ENCODE assay signal across 19 cellular contexts in genomic region chr9:7336356-7337075, GRCh38.
DNase-seq lines count a peak whose midpoint lies in the region; ATAC-seq and TF ChIP-seq lines count a peak whose summit lies in the region.
"Had no signal": no experiment of that assay in that cellular context is flagged by ENCODE, and none has a peak within 500 bp of the region (broad histone marks: within the 10 kb centered on the region; RNA-seq: fewer than 3 reads in every experiment).

No MANE protein-coding gene starts in this region.

- H3K27ac ChIP-seq in neural cell (ENCODE audit: low read length): peak overlapping the region; percentile 53
- no peak overlapping the region for H3K27ac ChIP-seq in WERI-Rb-1
- peak overlapping the region in 1 of 4 donors; percentile 19 for H3K27ac ChIP-seq in transverse colon
- H3K27ac ChIP-seq: A549, esophagus muscularis mucosa, parathyroid adenoma, spleen had no signal

- H3K4me1 ChIP-seq in transverse colon: peaks cover 0 to 5% (median 0%) of the 10 kb centered on the region in 4 donors
- H3K4me1 ChIP-seq: A549, esophagus muscularis mucosa, parathyroid adenoma, spleen had no signal

- H3K9ac ChIP-seq in neural cell (ENCODE audit: low read length): no peak overlapping the region
- H3K9ac ChIP-seq: parathyroid adenoma had no signal

- H3K9me3 ChIP-seq in neural cell (ENCODE audit: low read length) (no peaks in the 10 kb centered on the region), WERI-Rb-1 (ENCODE audit: severe bottlenecking) (no peaks in the 10 kb centered on the region), transverse colon (no peaks in the 10 kb centered on the region)
- H3K9me3 ChIP-seq: A549, esophagus muscularis mucosa, spleen had no signal

- TF ChIP-seq EP300 in neural cell (conservative IDR thresholded peaks at IDR 0.05; ENCODE audit: poor library complexity, severe bottlenecking) (peak; percentile 85), transverse colon (IDR thresholded peaks at IDR 0.05; ENCODE audit: low read depth) (no peak)

- H2AFZ ChIP-seq in neural cell (ENCODE audit: low read depth, low read length): no peak overlapping the region
- H2AFZ ChIP-seq: parathyroid adenoma had no signal

- H3K9me2 ChIP-seq in neural cell (ENCODE audit: insufficient read depth, low read length): no peaks in the 10 kb centered on the region

- no peak for TF ChIP-seq POLR2A in transverse colon (IDR thresholded peaks at IDR 0.05)

- TF ChIP-seq CTCF in choroid plexus epithelial cell (conservative IDR thresholded peaks at IDR 0.05; ENCODE audit: low read depth, low read length) (no peak), neural cell (IDR thresholded peaks at IDR 0.05; ENCODE audit: poor library complexity, severe bottlenecking) (no peak), WERI-Rb-1 (IDR thresholded peaks at IDR 0.05; ENCODE audit: low read depth, low read length) (no peak), transverse colon (IDR thresholded peaks at IDR 0.05) (no peak)

- no peak for TF ChIP-seq RAD21 in neural cell (conservative IDR thresholded peaks at IDR 0.05)

- H3K4me2 ChIP-seq in neural cell (ENCODE audit: low read length): no peak overlapping the region
- H3K4me2 ChIP-seq: A549 had no signal

- H3K79me2 ChIP-seq in neural cell (replicated peaks; ENCODE audit: insufficient read depth, low read length): no peaks in the 10 kb centered on the region
- H3K79me2 ChIP-seq: parathyroid adenoma had no signal

- H3K27me3 ChIP-seq in neural cell (ENCODE audit: insufficient read depth, low read depth, low read length) (no peaks in the 10 kb centered on the region), WERI-Rb-1 (ENCODE audit: insufficient read depth, low read depth, severe bottlenecking) (no peaks in the 10 kb centered on the region), transverse colon (no peaks in the 10 kb centered on the region)
- H3K27me3 ChIP-seq: esophagus muscularis mucosa, spleen had no signal

- H3K36me3 ChIP-seq in neural cell (ENCODE audit: insufficient read depth, low read length) (no peaks in the 10 kb centered on the region), WERI-Rb-1 (no peaks in the 10 kb centered on the region), transverse colon (no peaks in the 10 kb centered on the region)
- H3K36me3 ChIP-seq: esophagus muscularis mucosa, spleen had no signal

- ATAC-seq in HG03196 (IDR thresholded peaks at IDR 0.05; ENCODE audit: unreplicated experiment): no peak
- ATAC-seq: A549 had no signal

- H3K4me3 ChIP-seq in choroid plexus epithelial cell (ENCODE audit: low read depth, low read length) (no peak overlapping the region), neural cell (ENCODE audit: low read length) (no peak overlapping the region), WERI-Rb-1 (ENCODE audit: low read depth, low read length) (no peak overlapping the region), transverse colon (no peak overlapping the region)
- H3K4me3 ChIP-seq: A549, esophagus muscularis mucosa, spleen had no signal

- H3F3A ChIP-seq in neural cell (ENCODE audit: insufficient read depth, low read length, poor library complexity, severe bottlenecking): no peaks in the 10 kb centered on the region

- WGBS in transverse colon (ENCODE audit: low coverage in 1 of 2), 2 donors: 22 to 64% methylated on average over 1 to 2 of the region's 2 CpGs

- DNase-seq in NCI-H1417 (lab: John Stamatoyannopoulos, UW) (peak in 2 of 3 experiments; percentile 20 to 98), NCI-H1417 treated with DMSO at 0.1 percent for 48 hours (lab: John Stamatoyannopoulos, UW) (no peak), NCI-H2227 (lab: John Stamatoyannopoulos, UW; ENCODE audit: unreplicated experiment) (peak; percentile 25), choroid plexus epithelial cell (ENCODE audit: low read depth) (peak; percentile 77), WERI-Rb-1 (no peak), transverse colon (no peak)
- DNase-seq: activated CD8-positive, alpha-beta memory T cell treated with anti-CD3 and anti-CD28 coated beads, Interleukin-2, amount 50 U/mL, for 4 hours; activated naive CD4-positive, alpha-beta T cell treated with anti-CD3 and anti-CD28 coated beads, Interleukin-2, amount 10 ng/mL, durations not matched to agents 7 days and 5 days; left cardiac atrium; naive B cell; NCI-H1105; spleen; stimulated activated naive CD4-positive, alpha-beta T cell; T-helper 9 cell had no signal

- in situ Hi-C loops in transverse colon (cut with MboI; ENCODE audit: low pct_ligation_motif_present in 1 of 4, low pct_unique_long_range_greater_than_20kb in 1 of 4, low sequenced_read_pairs in 3 of 4): no loop called here

- no peaks in the 10 kb centered on the region for H4K20me1 ChIP-seq in neural cell (ENCODE audit: insufficient read depth)

- intact Hi-C loops in transverse colon (cut with DNase I; ENCODE audit: low total_unique reads): no loop called here

TF ChIP-seq in neural cell, 6 proteins besides CTCF, POLR2A, EP300 and RAD21:
- peak; percentile 49 for TF ChIP-seq POLR2AphosphoS5 (IDR thresholded peaks at IDR 0.05)
- no peak for TF ChIP-seq REST (IDR thresholded peaks at IDR 0.05; ENCODE audit: borderline replicate concordance)
- no peak for TF ChIP-seq TAF1 (IDR thresholded peaks at IDR 0.05; ENCODE audit: low read depth)
- no peak for TF ChIP-seq EZH2 (IDR thresholded peaks at IDR 0.05; ENCODE audit: borderline replicate concordance, insufficient read depth, low read length, poor library complexity, severe bottlenecking)

Comparison
In these comparisons a context has a peak if more than half of its experiments do, and no peak if none do; other contexts are left out.
1. DNase-seq: peak in NCI-H1417 (2 of 3), NCI-H2227 (single experiment) and choroid plexus epithelial cell (single experiment); none in NCI-H1417 treated with DMSO at 0.1 percent for 48 hours (single experiment), WERI-Rb-1 (single experiment) and transverse colon (single experiment).